Comparison of ENCODE assay signal across 10 cellular contexts in the genomic region with DNA sequence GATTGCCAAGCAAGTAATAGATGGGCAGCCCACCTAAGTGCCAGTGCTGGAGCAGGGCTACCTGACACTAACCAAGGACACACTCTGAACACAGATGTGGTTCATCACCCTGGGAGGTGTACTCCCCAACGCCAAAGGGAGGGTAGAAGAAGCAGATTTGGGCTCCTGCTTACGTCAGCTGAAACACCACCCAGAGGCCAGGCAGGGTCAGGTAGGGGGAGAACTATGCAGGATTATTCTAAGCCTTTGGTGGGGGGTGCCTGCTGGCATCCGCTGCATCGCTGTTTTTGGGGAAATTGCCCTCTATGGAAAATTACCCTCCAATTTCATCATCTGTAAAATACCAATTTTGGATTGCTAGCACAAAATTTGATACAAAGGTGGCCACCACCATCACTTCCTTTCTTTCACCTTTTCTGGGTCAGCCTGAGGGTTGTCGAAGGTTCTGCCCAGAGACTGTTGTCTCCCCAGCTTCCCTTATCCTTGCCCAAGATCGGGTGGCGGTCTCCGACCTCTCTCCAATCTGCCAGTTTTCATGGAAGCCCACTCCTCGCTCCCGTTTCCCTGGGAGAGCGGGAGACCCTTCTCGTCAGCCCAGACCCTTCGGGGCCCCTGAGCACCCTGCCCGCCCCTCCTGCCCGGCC. TPM values are rescaled to one million over a fixed set of nuclear protein-coding genes. Genes with fewer than 3 reads are reported as not detected.
DNase-seq lines count a peak whose midpoint lies in the region; ATAC-seq, FAIRE-seq and TF ChIP-seq lines count a peak whose summit lies in the region.
"Had no signal": no experiment of that assay in that cellular context is flagged by ENCODE, and none has a peak within 500 bp of the region (broad histone marks: within the 10 kb centered on the region; RNA-seq: fewer than 3 reads in every experiment).

No MANE protein-coding gene starts in this region.

- H3K36me3 Mint-ChIP-seq in activated CD4-positive, alpha-beta T cell treated with anti-CD3 and anti-CD28 coated beads, Interleukin-2, amount 10 ng/mL, durations not matched to agents 24 days and 14 days (ENCODE audit: low read depth) = peaks cover 25% of the 10 kb centered on the region
- no peaks in the 10 kb centered on the region for H3K36me3 Mint-ChIP-seq in WTC11

- TF ChIP-seq POLR2A in transverse colon (IDR thresholded peaks at IDR 0.05) = no peak

- H3K9me3 Mint-ChIP-seq in activated CD4-positive, alpha-beta T cell treated with anti-CD3 and anti-CD28 coated beads, Interleukin-2, amount 10 ng/mL, durations not matched to agents 24 days and 14 days = no peaks in the 10 kb centered on the region
- H3K9me3 Mint-ChIP-seq in WTC11 = no peaks in the 10 kb centered on the region

- in situ Hi-C loops in transverse colon (cut with MboI; ENCODE audit: low pct_ligation_motif_present in 1 of 4, low pct_unique_long_range_greater_than_20kb in 1 of 4, low sequenced_read_pairs in 3 of 4) = no loop called here

- intact Hi-C loops in activated CD4-positive, alpha-beta T cell treated with anti-CD3 and anti-CD28 coated beads, Interleukin-2, amount 10 ng/mL, durations not matched to agents 24 days and 14 days (cut with micrococcal nuclease) = loop anchor here (2.0 to 10.0 kb wide), 6 partner anchors 17 to 559 kb away; a partner anchor contains a TSS
- intact Hi-C loops in transverse colon (cut with DNase I; ENCODE audit: low total_unique reads) = no loop called here

- 67% methylated on average over 4 to 15 of the region's 15 CpGs for WGBS in transverse colon (ENCODE audit: low coverage in 1 of 2), 2 donors

- H3K4me3 ChIP-seq in transverse colon = peak overlapping the region in 3 of 4 donors; percentile 14 to 41 (median 28)

- H3K36me3 ChIP-seq in transverse colon = no peaks in the 10 kb centered on the region

- H3K27ac Mint-ChIP-seq in activated CD4-positive, alpha-beta T cell treated with anti-CD3 and anti-CD28 coated beads, Interleukin-2, amount 10 ng/mL, durations not matched to agents 24 days and 14 days = peak overlapping the region; percentile 94
- no peak overlapping the region for H3K27ac Mint-ChIP-seq in WTC11

- no peak for ATAC-seq in WTC11

- DNase-seq in NK-92 treated with Interleukin-12 subunit alpha and Interleukin-12 subunit beta, amount 100 ng/mL, for 24 hours (lab: John Stamatoyannopoulos, UW) = peak; percentile 15
- DNase-seq in NK-92 (lab: John Stamatoyannopoulos, UW; ENCODE audit: unreplicated experiment) (no peak), germinal center (ENCODE audit: low spot score) (peak; percentile 57), transverse colon (peak; percentile 53), WTC11 (ENCODE audit: low spot score) (no peak), AG08396 (ENCODE audit: low spot score) (no peak), frontal cortex (ENCODE audit: low spot score in 2 of 2) (no peak)
- DNase-seq in activated CD4-positive, alpha-beta T cell treated with anti-CD3 and anti-CD28 coated beads, Interleukin-2, amount 10 ng/mL, durations not matched to agents 24 days and 14 days = peak; percentile 86

- H3K27me3 Mint-ChIP-seq in activated CD4-positive, alpha-beta T cell treated with anti-CD3 and anti-CD28 coated beads, Interleukin-2, amount 10 ng/mL, durations not matched to agents 24 days and 14 days = no peaks in the 10 kb centered on the region
- no peaks in the 10 kb centered on the region for H3K27me3 Mint-ChIP-seq in WTC11 (ENCODE audit: low read depth)

- FAIRE-seq in frontal cortex (lab: Jason Lieb, UNC) = no peak
- FAIRE-seq: A204.1 had no signal

- no peaks in the 10 kb centered on the region for H3K9me3 ChIP-seq in transverse colon

- no peaks in the 10 kb centered on the region for H3K27me3 ChIP-seq in transverse colon

- peak overlapping the region; percentile 67 to 84 (median 74) for H3K27ac ChIP-seq in transverse colon

- H3K4me3 Mint-ChIP-seq in activated CD4-positive, alpha-beta T cell treated with anti-CD3 and anti-CD28 coated beads, Interleukin-2, amount 10 ng/mL, durations not matched to agents 24 days and 14 days = peak overlapping the region; percentile 94
- no peak overlapping the region for H3K4me3 Mint-ChIP-seq in WTC11

- CTCF ChIA-PET in WTC11 (lab: Charles Lee) = interaction anchor here (1.0 to 1.4 kb wide), 2 partner anchors 18 to 61 kb away, joined by 3 to 4 read pairs; no protein-coding TSS in a partner anchor

- peaks cover 72% of the 10 kb centered on the region for H3K4me1 Mint-ChIP-seq in activated CD4-positive, alpha-beta T cell treated with anti-CD3 and anti-CD28 coated beads, Interleukin-2, amount 10 ng/mL, durations not matched to agents 24 days and 14 days
- peaks cover 33% of the 10 kb centered on the region for H3K4me1 Mint-ChIP-seq in WTC11

- POLR2A ChIA-PET in WTC11 (lab: Charles Lee) = interaction anchor here (0.7 kb wide), 1 partner anchor 297 kb away, joined by 3 read pairs; a partner anchor contains a TSS

- TF ChIP-seq EP300 in transverse colon (IDR thresholded peaks at IDR 0.05; ENCODE audit: low read depth) = no peak

- TF ChIP-seq CTCF in transverse colon (IDR thresholded peaks at IDR 0.05) (no peak), WTC11 (IDR thresholded peaks at IDR 0.05) (no peak)

- peaks cover 0 to 44% (median 18%) of the 10 kb centered on the region in 4 donors for H3K4me1 ChIP-seq in transverse colon

TF ChIP-seq in WTC11, 78 proteins besides CTCF, POLR2A, EP300 and RAD21 (continues in another document):
- TF ChIP-seq RORB (CRISPR knock-in tag; IDR thresholded peaks at IDR 0.05) = no peak
- TF ChIP-seq, protein P1, sequence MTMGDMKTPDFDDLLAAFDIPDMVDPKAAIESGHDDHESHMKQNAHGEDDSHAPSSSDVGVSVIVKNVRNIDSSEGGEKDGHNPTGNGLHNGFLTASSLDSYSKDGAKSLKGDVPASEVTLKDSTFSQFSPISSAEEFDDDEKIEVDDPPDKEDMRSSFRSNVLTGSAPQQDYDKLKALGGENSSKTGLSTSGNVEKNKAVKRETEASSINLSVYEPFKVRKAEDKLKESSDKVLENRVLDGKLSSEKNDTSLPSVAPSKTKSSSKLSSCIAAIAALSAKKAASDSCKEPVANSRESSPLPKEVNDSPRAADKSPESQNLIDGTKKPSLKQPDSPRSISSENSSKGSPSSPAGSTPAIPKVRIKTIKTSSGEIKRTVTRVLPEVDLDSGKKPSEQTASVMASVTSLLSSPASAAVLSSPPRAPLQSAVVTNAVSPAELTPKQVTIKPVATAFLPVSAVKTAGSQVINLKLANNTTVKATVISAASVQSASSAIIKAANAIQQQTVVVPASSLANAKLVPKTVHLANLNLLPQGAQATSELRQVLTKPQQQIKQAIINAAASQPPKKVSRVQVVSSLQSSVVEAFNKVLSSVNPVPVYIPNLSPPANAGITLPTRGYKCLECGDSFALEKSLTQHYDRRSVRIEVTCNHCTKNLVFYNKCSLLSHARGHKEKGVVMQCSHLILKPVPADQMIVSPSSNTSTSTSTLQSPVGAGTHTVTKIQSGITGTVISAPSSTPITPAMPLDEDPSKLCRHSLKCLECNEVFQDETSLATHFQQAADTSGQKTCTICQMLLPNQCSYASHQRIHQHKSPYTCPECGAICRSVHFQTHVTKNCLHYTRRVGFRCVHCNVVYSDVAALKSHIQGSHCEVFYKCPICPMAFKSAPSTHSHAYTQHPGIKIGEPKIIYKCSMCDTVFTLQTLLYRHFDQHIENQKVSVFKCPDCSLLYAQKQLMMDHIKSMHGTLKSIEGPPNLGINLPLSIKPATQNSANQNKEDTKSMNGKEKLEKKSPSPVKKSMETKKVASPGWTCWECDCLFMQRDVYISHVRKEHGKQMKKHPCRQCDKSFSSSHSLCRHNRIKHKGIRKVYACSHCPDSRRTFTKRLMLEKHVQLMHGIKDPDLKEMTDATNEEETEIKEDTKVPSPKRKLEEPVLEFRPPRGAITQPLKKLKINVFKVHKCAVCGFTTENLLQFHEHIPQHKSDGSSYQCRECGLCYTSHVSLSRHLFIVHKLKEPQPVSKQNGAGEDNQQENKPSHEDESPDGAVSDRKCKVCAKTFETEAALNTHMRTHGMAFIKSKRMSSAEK (CRISPR knock-in tag; IDR thresholded peaks at IDR 0.05; ENCODE audit: borderline replicate concordance) = no peak
- no peak for TF ChIP-seq ZNF396 (CRISPR knock-in tag; IDR thresholded peaks at IDR 0.05; ENCODE audit: borderline replicate concordance)
- TF ChIP-seq, protein P2, sequence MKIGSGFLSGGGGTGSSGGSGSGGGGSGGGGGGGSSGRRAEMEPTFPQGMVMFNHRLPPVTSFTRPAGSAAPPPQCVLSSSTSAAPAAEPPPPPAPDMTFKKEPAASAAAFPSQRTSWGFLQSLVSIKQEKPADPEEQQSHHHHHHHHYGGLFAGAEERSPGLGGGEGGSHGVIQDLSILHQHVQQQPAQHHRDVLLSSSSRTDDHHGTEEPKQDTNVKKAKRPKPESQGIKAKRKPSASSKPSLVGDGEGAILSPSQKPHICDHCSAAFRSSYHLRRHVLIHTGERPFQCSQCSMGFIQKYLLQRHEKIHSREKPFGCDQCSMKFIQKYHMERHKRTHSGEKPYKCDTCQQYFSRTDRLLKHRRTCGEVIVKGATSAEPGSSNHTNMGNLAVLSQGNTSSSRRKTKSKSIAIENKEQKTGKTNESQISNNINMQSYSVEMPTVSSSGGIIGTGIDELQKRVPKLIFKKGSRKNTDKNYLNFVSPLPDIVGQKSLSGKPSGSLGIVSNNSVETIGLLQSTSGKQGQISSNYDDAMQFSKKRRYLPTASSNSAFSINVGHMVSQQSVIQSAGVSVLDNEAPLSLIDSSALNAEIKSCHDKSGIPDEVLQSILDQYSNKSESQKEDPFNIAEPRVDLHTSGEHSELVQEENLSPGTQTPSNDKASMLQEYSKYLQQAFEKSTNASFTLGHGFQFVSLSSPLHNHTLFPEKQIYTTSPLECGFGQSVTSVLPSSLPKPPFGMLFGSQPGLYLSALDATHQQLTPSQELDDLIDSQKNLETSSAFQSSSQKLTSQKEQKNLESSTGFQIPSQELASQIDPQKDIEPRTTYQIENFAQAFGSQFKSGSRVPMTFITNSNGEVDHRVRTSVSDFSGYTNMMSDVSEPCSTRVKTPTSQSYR (CRISPR knock-in tag; IDR thresholded peaks at IDR 0.05) = no peak
- TF ChIP-seq IRF2 (CRISPR knock-in tag; IDR thresholded peaks at IDR 0.05; ENCODE audit: borderline replicate concordance, low read depth) = no peak
- no peak for TF ChIP-seq TEAD4 (CRISPR knock-in tag; IDR thresholded peaks at IDR 0.05)

RNA-seq across cellular contexts. Expression of a gene that starts 0.5 kb away (rescaled TPM):
- 31.7 and 33.2 TPM in 2 replicates for total RNA-seq in activated CD4-positive, alpha-beta T cell treated with anti-CD3 and anti-CD28 coated beads, Interleukin-2, amount 10 ng/mL, durations not matched to agents 24 days and 14 days
- total RNA-seq in transverse colon (10 to 100 TPM in 2 of 4 donors, 1 to 10 TPM in 2; 4.0 to 28.8 (median 9.0) TPM), WTC11 (2021) (0.14 to 0.44 TPM (median 0.20 TPM) in 3 replicates), frontal cortex (1.2 TPM)
- total RNA-seq: M059J had no signal

RNA-seq across cellular contexts. Expression of a gene that starts 23.0 kb away (rescaled TPM):
- total RNA-seq in activated CD4-positive, alpha-beta T cell treated with anti-CD3 and anti-CD28 coated beads, Interleukin-2, amount 10 ng/mL, durations not matched to agents 24 days and 14 days = not detected in 2 replicates
- total RNA-seq in transverse colon (not detected), WTC11 (2021) (not detected in 3 replicates), frontal cortex (not detected)
- total RNA-seq: M059J had no signal

RNA-seq across cellular contexts. Expression of a gene that starts 53.2 kb away (rescaled TPM):
- 0.24 and 0.26 TPM in 2 replicates for total RNA-seq in activated CD4-positive, alpha-beta T cell treated with anti-CD3 and anti-CD28 coated beads, Interleukin-2, amount 10 ng/mL, durations not matched to agents 24 days and 14 days
- total RNA-seq in transverse colon = 100 to 1,000 TPM in 2 of 4 donors, 10 to 100 TPM in 2; 29.5 to 144 (median 104) TPM
- 11.6 to 12.5 TPM (median 11.7 TPM) in 3 replicates for total RNA-seq in WTC11 (2021)
- 0.82 TPM for total RNA-seq in frontal cortex

Comparison
In these comparisons a context has a peak if more than half of its experiments do, and no peak if none do; other contexts are left out.
1. DNase-seq: peak in NK-92 treated with Interleukin-12 subunit alpha and Interleukin-12 subunit beta, amount 100 ng/mL, for 24 hours (single experiment), activated CD4-positive, alpha-beta T cell treated with anti-CD3 and anti-CD28 coated beads, Interleukin-2, amount 10 ng/mL, durations not matched to agents 24 days and 14 days (single experiment), germinal center (single experiment) and transverse colon (single experiment); none in NK-92 (single experiment), WTC11 (single experiment), AG08396 (single experiment) and frontal cortex (0 of 2).